Comparison of ENCODE assay signal across 8 cellular contexts in genomic region chr15:56040081-56041035, GRCh38. TPM values are rescaled to one million over a fixed set of nuclear protein-coding genes. Genes with fewer than 3 reads are reported as not detected.
DNase-seq lines count a peak whose midpoint lies in the region; ATAC-seq and TF ChIP-seq lines count a peak whose summit lies in the region.

No MANE protein-coding gene starts in this region.

- no peaks in the 10 kb centered on the region for H3K36me3 ChIP-seq in testis (ENCODE audit: low read depth, missing control alignments)

- DNase-seq in DMS153 treated with DMSO at 0.1 percent for 48 hours (lab: John Stamatoyannopoulos, UW; ENCODE audit: unreplicated experiment) (peak; percentile 27), M059J (ENCODE audit: low read depth) (peak; percentile 93), amniotic epithelial cell (ENCODE audit: low read depth) (peak; percentile 92), iris pigment epithelial cell (ENCODE audit: low read depth) (peak; percentile 97), testis (peak; percentile 25), GM19238 (ENCODE audit: insufficient read length, low spot score) (no peak)

- H3K9me3 ChIP-seq in testis = no peaks in the 10 kb centered on the region

- no peak for TF ChIP-seq CTCF in testis (IDR thresholded peaks at IDR 0.05)

- ATAC-seq in GM19324 (IDR thresholded peaks at IDR 0.05; ENCODE audit: low FRiP score, unreplicated experiment) (no peak), HG02870 (IDR thresholded peaks at IDR 0.05; ENCODE audit: unreplicated experiment) (no peak)

- no peak overlapping the region for H3K27ac ChIP-seq in testis

- 64 to 67% methylated on average over 8 of the region's 8 CpGs for WGBS in testis, 2 donors

- no peaks in the 10 kb centered on the region for H3K4me1 ChIP-seq in testis

- intact Hi-C loops in testis (cut with DNase I; ENCODE audit: low total_unique reads) = no loop called here

- H3K4me3 ChIP-seq in testis = no peak overlapping the region

- H3K27me3 ChIP-seq in testis = no peaks in the 10 kb centered on the region

- no peak for TF ChIP-seq POLR2A in testis (IDR thresholded peaks at IDR 0.05)

RNA-seq across cellular contexts. Expression of gene NEDD4, which starts 46.9 kb away (rescaled TPM):
- total RNA-seq in M059J (2014; rRNA removed; shearing (Covaris generic)) = 23.0 and 32.6 TPM in 2 replicates
- 1 to 10 TPM; 6.4 to 8.3 TPM for total RNA-seq in testis
- polyA plus RNA-seq in testis (ENCODE audit: insufficient read depth, low read depth, low replicate concordance) = 3.7 TPM
